28 cellular contexts compared by ENCODE assay signal in the genomic region with DNA sequence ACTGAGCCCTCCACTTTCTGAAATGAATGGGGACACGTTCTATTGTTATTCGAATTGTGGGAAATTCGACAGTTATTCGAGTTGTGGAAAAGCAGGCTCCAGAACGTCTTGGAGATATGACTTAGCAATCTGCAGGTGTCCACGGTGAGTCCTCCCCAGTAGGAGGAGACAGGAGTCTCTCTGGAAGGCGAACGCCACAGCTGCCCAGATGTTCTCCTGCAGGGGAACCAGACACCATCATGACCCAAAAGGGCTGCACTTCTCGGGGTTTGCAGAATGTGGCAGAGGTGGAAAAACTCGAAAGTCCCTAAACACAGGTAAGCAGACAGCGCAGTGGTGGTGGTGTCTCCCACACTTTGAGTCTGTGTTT.
"Had no signal": no experiment of that assay in that cellular context is flagged by ENCODE, and none has a peak within 500 bp of the region (broad histone marks: within the 10 kb centered on the region; RNA-seq: fewer than 3 reads in every experiment).

No MANE protein-coding gene starts in this region.

- H3K9me3 ChIP-seq: Peyer's patch, SJCRH30, SK-N-SH had no signal

- H3K9me3 Mint-ChIP-seq: activated CD4-positive, alpha-beta T cell treated with anti-CD3 and anti-CD28 coated beads, Interleukin-2, amount 10 ng/mL, durations not matched to agents 7 days and 5 days; activated T-cell treated with anti-CD3 and anti-CD28 coated beads, Interleukin-2, amount 50 U/mL, for 24 hours; activated T-helper 1 cell treated with anti-CD3 and anti-CD28 coated beads, Interleukin-12 subunit alpha, Interleukin-12 subunit beta, Interleukin-2, Interleukin-4 antibody, amounts not matched to agents 30 ng/mL and 10 ng/mL and 1 ng/mL, durations not matched to agents 14 hours and 24 hours and 36 hours; T-helper 2 cell treated with Interferon-gamma antibody and Interleukin-4, amounts not matched to agents 5 μg/mL and 100 μg/mL, for 36 hours had no signal

- H3K27me3 ChIP-seq: brain microvascular endothelial cell, MG63, Peyer's patch, SJCRH30 had no signal

- H3K36me3 Mint-ChIP-seq: activated CD4-positive, alpha-beta memory T cell treated with anti-CD3 and anti-CD28 coated beads for 36 hours had no signal

- H3K4me2 ChIP-seq: SK-N-SH had no signal

- H3K4me3 ChIP-seq: cardiac muscle cell, MG63, Peyer's patch, SJCRH30 had no signal

- H3K4me1 ChIP-seq: Peyer's patch, SJCRH30 had no signal

- H3K27me3 Mint-ChIP-seq: activated CD4-positive, alpha-beta T cell treated with anti-CD3 and anti-CD28 coated beads, Interleukin-2, amount 10 ng/mL, durations not matched to agents 7 days and 5 days had no signal

- H3K4me1 Mint-ChIP-seq: activated CD4-positive, alpha-beta T cell treated with anti-CD3 and anti-CD28 coated beads, Interleukin-2, amount 10 ng/mL, durations not matched to agents 7 days and 5 days had no signal

- DNase-seq: activated CD4-positive, alpha-beta memory T cell treated with anti-CD3 and anti-CD28 coated beads for 36 hours; activated CD4-positive, alpha-beta T cell treated with anti-CD3 and anti-CD28 coated beads, Interleukin-2, amount 10 ng/mL, durations not matched to agents 7 days and 5 days; activated CD4-positive, CD25-positive, alpha-beta regulatory T cell treated with anti-CD3 and anti-CD28 coated beads, Interleukin-2, amount 50 U/mL, for 72 hours; activated effector memory CD4-positive, alpha-beta T cell treated with Interleukin-2 at 50 U/mL for 16 hours; activated naive CD4-positive, alpha-beta T cell; activated naive CD8-positive, alpha-beta T cell treated with anti-CD3 and anti-CD28 coated beads, Interleukin-2, amount 50 U/mL, for 24 hours; activated T-cell treated with anti-CD3 and anti-CD28 coated beads, Interleukin-2, amount 50 U/mL, for 24 hours; amniotic stem cell; brain microvascular endothelial cell; MG63; MV-4-11; NCI-H1092 treated with DMSO at 0.1 percent for 48 hours; NCI-H1436; NCI-H1694 treated with DMSO at 0.1 percent for 48 hours; NCI-H2029 treated with DMSO at 0.1 percent for 48 hours; NCI-H446; NCI-H524; Peyer's patch; Right ventricle myocardium superior; SJCRH30; SK-N-SH; T-helper 1 cell had no signal

- H3K27ac ChIP-seq: brain microvascular endothelial cell, cardiac muscle cell, Peyer's patch, RWPE1, SJCRH30 had no signal

- H3K4me3 Mint-ChIP-seq: activated CD4-positive, alpha-beta memory T cell treated with anti-CD3 and anti-CD28 coated beads for 36 hours; activated CD4-positive, alpha-beta T cell treated with anti-CD3 and anti-CD28 coated beads, Interleukin-2, amount 10 ng/mL, durations not matched to agents 7 days and 5 days; activated naive CD8-positive, alpha-beta T cell treated with anti-CD3 and anti-CD28 coated beads, Interleukin-2, amount 50 U/mL, for 24 hours; activated T-cell treated with anti-CD3 and anti-CD28 coated beads, Interleukin-2, amount 50 U/mL, for 24 hours; activated T-helper 1 cell treated with anti-CD3 and anti-CD28 coated beads, Interleukin-12 subunit alpha, Interleukin-12 subunit beta, Interleukin-2, Interleukin-4 antibody, amounts not matched to agents 30 ng/mL and 10 ng/mL and 1 ng/mL, durations not matched to agents 14 hours and 24 hours and 36 hours; T-helper 2 cell treated with Interferon-gamma antibody and Interleukin-4, amounts not matched to agents 5 μg/mL and 100 μg/mL, for 36 hours; WTC11 had no signal

- ATAC-seq: activated naive CD4-positive, alpha-beta T cell treated with anti-CD3 and anti-CD28 coated beads, Interleukin-2, amount 50 U/mL, for 72 hours; activated naive CD8-positive, alpha-beta T cell treated with anti-CD3 and anti-CD28 coated beads, Interleukin-2, amount 50 U/mL, for 24 hours had no signal

- H3K36me3 ChIP-seq: brain microvascular endothelial cell, cardiac muscle cell, MG63, Peyer's patch, SJCRH30 had no signal

- H3K9ac ChIP-seq: SK-N-SH had no signal

- H3K27ac Mint-ChIP-seq: activated CD4-positive, alpha-beta memory T cell treated with anti-CD3 and anti-CD28 coated beads for 36 hours; activated CD4-positive, alpha-beta T cell treated with anti-CD3 and anti-CD28 coated beads, Interleukin-2, amount 10 ng/mL, durations not matched to agents 7 days and 5 days; activated naive CD4-positive, alpha-beta T cell treated with anti-CD3 and anti-CD28 coated beads, Interleukin-2, amount 50 U/mL, for 72 hours; activated naive CD8-positive, alpha-beta T cell treated with anti-CD3 and anti-CD28 coated beads, Interleukin-2, amount 50 U/mL, for 24 hours; activated T-cell treated with anti-CD3 and anti-CD28 coated beads, Interleukin-2, amount 50 U/mL, for 24 hours; activated T-helper 1 cell treated with anti-CD3 and anti-CD28 coated beads, Interleukin-12 subunit alpha, Interleukin-12 subunit beta, Interleukin-2, Interleukin-4 antibody, amounts not matched to agents 30 ng/mL and 10 ng/mL and 1 ng/mL, durations not matched to agents 14 hours and 24 hours and 36 hours; T-helper 2 cell treated with Interferon-gamma antibody and Interleukin-4, amounts not matched to agents 5 μg/mL and 100 μg/mL, for 36 hours had no signal
